ENCODE assay signal across 21 cellular contexts in genomic region chr18:12074734-12075133, GRCh38. TPM values are rescaled to one million over a fixed set of nuclear protein-coding genes. Genes with fewer than 3 reads are reported as not detected.
A peak's percentile ranks its signal among the peaks of the same experiment; 100 is the strongest.
DNase-seq lines count a peak whose midpoint lies in the region; ATAC-seq and TF ChIP-seq lines count a peak whose summit lies in the region.
"Had no signal": no experiment of that assay in that cellular context is flagged by ENCODE, and none has a peak within 500 bp of the region (broad histone marks: within the 10 kb centered on the region; RNA-seq: fewer than 3 reads in every experiment).

No MANE protein-coding gene starts in this region.

- no peak for ATAC-seq in GM19452 (IDR thresholded peaks at IDR 0.05; ENCODE audit: unreplicated experiment)
- ATAC-seq: stimulated activated naive B cell treated with anti-CD40 and anti-IgM and Interleukin-4, amounts not matched to agents 10 μg/mL and 1 μg/mL and 100 μg/mL, for 72 hours; T-helper 17 cell had no signal

- no peak overlapping the region for H3K9ac ChIP-seq in liver (ENCODE audit: low read depth in 1 of 2, low read length in 2 of 2)

- POLR2A ChIA-PET in AG04450 (lab: Yijun Ruan, JAX) (no interaction called here), RWPE1 (lab: Yijun Ruan, JAX; ENCODE audit: low non-redundant PET) (no interaction called here)

- H3K27ac ChIP-seq in AG04450 (ENCODE audit: low read depth, low read length) (no peak overlapping the region), liver (ENCODE audit: low read depth in 1 of 2, low read length in 2 of 2) (no peak overlapping the region), RWPE1 (no peak overlapping the region)

- H3K4me3 ChIP-seq in AG04450 (ENCODE audit: low read depth, low read length) (no peak overlapping the region), cardiac fibroblast (replicated peaks in 1 of 2; ENCODE audit: low read depth in 2 of 2, low read length in 2 of 2) (no peak overlapping the region), liver (ENCODE audit: low read depth in 1 of 3, low read length in 3 of 3) (no peak overlapping the region)

- H3K27me3 ChIP-seq in AG04450 (ENCODE audit: control insufficient read depth, insufficient read depth, low read length) (no peaks in the 10 kb centered on the region), liver (ENCODE audit: control insufficient read depth in 4 of 4, insufficient read depth in 4 of 4, low read length in 3 of 4) (no peaks in the 10 kb centered on the region)

- no peaks in the 10 kb centered on the region for H3K36me3 ChIP-seq in liver (ENCODE audit: control insufficient read depth in 4 of 4, insufficient read depth in 3 of 4, low read depth in 1 of 4, low read length in 3 of 4)

- peak; percentile 8 for TF ChIP-seq RAD21 in liver (IDR thresholded peaks at IDR 0.05)

- no peak overlapping the region for H3K4me3 Mint-ChIP-seq in Calu3 (ENCODE audit: low read depth, unreplicated experiment)
- H3K4me3 Mint-ChIP-seq: activated CD4-positive, alpha-beta T cell treated with anti-CD3 and anti-CD28 coated beads, Interleukin-2, amount 10 ng/mL, durations not matched to agents 7 days and 5 days; CD8-positive, alpha-beta memory T cell; stimulated activated naive B cell treated with anti-CD40 and anti-IgM and Interleukin-4, amounts not matched to agents 10 μg/mL and 1 μg/mL and 100 μg/mL, for 72 hours; T-helper 17 cell had no signal

- H3K36me3 Mint-ChIP-seq in Calu3 (ENCODE audit: insufficient read depth, unreplicated experiment) = no peaks in the 10 kb centered on the region
- H3K36me3 Mint-ChIP-seq: CD8-positive, alpha-beta memory T cell; stimulated activated naive B cell treated with anti-CD40 and anti-IgM and Interleukin-4, amounts not matched to agents 10 μg/mL and 1 μg/mL and 100 μg/mL, for 72 hours had no signal

- H3K9me3 ChIP-seq in AG04450 (ENCODE audit: control insufficient read depth, insufficient read depth, low read length) = no peaks in the 10 kb centered on the region
- no peaks in the 10 kb centered on the region for H3K9me3 ChIP-seq in liver (ENCODE audit: control insufficient read depth in 4 of 4, low read length in 3 of 4)

- no peaks in the 10 kb centered on the region for H3K4me1 Mint-ChIP-seq in Calu3 (ENCODE audit: low read depth, unreplicated experiment)
- H3K4me1 Mint-ChIP-seq: activated CD4-positive, alpha-beta T cell treated with anti-CD3 and anti-CD28 coated beads, Interleukin-2, amount 10 ng/mL, durations not matched to agents 7 days and 5 days; stimulated activated naive B cell treated with anti-CD40 and anti-IgM and Interleukin-4, amounts not matched to agents 10 μg/mL and 1 μg/mL and 100 μg/mL, for 72 hours; T-helper 17 cell had no signal

- TF ChIP-seq CTCF in AG04450 (IDR thresholded peaks at IDR 0.05; ENCODE audit: low read depth, low read length) = 0 out of 2 replicates have a peak, but pooled peaks have one; percentile 10
- TF ChIP-seq CTCF in cardiac fibroblast (IDR thresholded peaks at IDR 0.05; ENCODE audit: low read depth, low read length) = no peak
- no peak for TF ChIP-seq CTCF in liver (IDR thresholded peaks at IDR 0.05; ENCODE audit: low read depth, low read length, missing input control)
- no peak for TF ChIP-seq CTCF in RWPE1 (conservative IDR thresholded peaks at IDR 0.05; ENCODE audit: low read depth)
- no peak for TF ChIP-seq CTCF in Calu3 (IDR thresholded peaks at IDR 0.05; ENCODE audit: unreplicated experiment)

- peaks cover 48% of the 10 kb centered on the region for H3K27me3 Mint-ChIP-seq in Calu3 (ENCODE audit: unreplicated experiment)

- CTCF ChIA-PET in AG04450 (lab: Charles Lee) (no interaction called here), RWPE1 (lab: Yijun Ruan, JAX) (interaction anchor here (0.6 kb wide), 1 partner anchor 172 kb away, joined by 3 read pairs; no protein-coding TSS in a partner anchor), Calu3 (lab: Charles Lee) (no interaction called here)

- no peaks in the 10 kb centered on the region for H3K4me1 ChIP-seq in liver (ENCODE audit: control insufficient read depth in 4 of 4, insufficient read depth in 4 of 4, low read length in 3 of 4)

- BruUV-seq in Calu3 (replicated peaks; lab: Mats Ljungman, UMichigan) = no TSS peak

- no peaks in the 10 kb centered on the region for H3K9me3 Mint-ChIP-seq in Calu3 (ENCODE audit: low read depth, unreplicated experiment)
- H3K9me3 Mint-ChIP-seq: activated CD4-positive, alpha-beta T cell treated with anti-CD3 and anti-CD28 coated beads, Interleukin-2, amount 10 ng/mL, durations not matched to agents 7 days and 5 days; CD8-positive, alpha-beta memory T cell; stimulated activated naive B cell treated with anti-CD40 and anti-IgM and Interleukin-4, amounts not matched to agents 10 μg/mL and 1 μg/mL and 100 μg/mL, for 72 hours had no signal

- intact Hi-C loops in Calu3 (cut with micrococcal nuclease; ENCODE audit: unreplicated experiment) = no loop called here

- H3K27ac Mint-ChIP-seq in Calu3 (ENCODE audit: unreplicated experiment) = no peak overlapping the region
- H3K27ac Mint-ChIP-seq: activated CD4-positive, alpha-beta T cell treated with anti-CD3 and anti-CD28 coated beads, Interleukin-2, amount 10 ng/mL, durations not matched to agents 7 days and 5 days; CD8-positive, alpha-beta memory T cell; stimulated activated naive B cell treated with anti-CD40 and anti-IgM and Interleukin-4, amounts not matched to agents 10 μg/mL and 1 μg/mL and 100 μg/mL, for 72 hours; T-helper 17 cell had no signal

- DNase-seq in AG04450 (ENCODE audit: low read depth, low spot score) (no peak), OCI-M1 (lab: John Stamatoyannopoulos, UW) (peak; percentile 13), cardiac fibroblast (ENCODE audit: low read depth in 2 of 2) (peak; percentile 16 to 33), RWPE1 (ENCODE audit: low spot score) (no peak), Calu3 (no peak), kidney glomerular epithelial cell (lab: John Stamatoyannopoulos, UW) (no peak)
- DNase-seq: activated CD4-positive, alpha-beta T cell treated with anti-CD3 and anti-CD28 coated beads, Interleukin-2, amount 10 ng/mL, durations not matched to agents 7 days and 5 days; activated naive CD4-positive, alpha-beta T cell treated with anti-CD3 and anti-CD28 coated beads, Interleukin-2, amount 50 U/mL, for 16 hours; CD8-positive, alpha-beta memory T cell; cerebellar nuclear complex; midbrain; MV-4-11; NCI-H2107; NCI-H82; occipital lobe; Right ventricle myocardium superior; small intestine; stimulated activated naive B cell treated with anti-CD40 and anti-IgM and Interleukin-4, amounts not matched to agents 10 μg/mL and 1 μg/mL and 100 μg/mL, for 72 hours; T-helper 17 cell had no signal

- 92% methylated on average over 3 of the region's 3 CpGs for WGBS in liver

TF ChIP-seq in liver, 16 proteins besides CTCF, POLR2A, EP300 and RAD21:
- TF ChIP-seq SP1 (IDR thresholded peaks at IDR 0.05) (no peak), HNF4A (conservative IDR thresholded peaks at IDR 0.05) (no peak), FOXA1 (IDR thresholded peaks at IDR 0.05) (no peak), FOXA2 (IDR thresholded peaks at IDR 0.05) (no peak), NR2F2 (IDR thresholded peaks at IDR 0.05) (no peak), TAF1 (conservative IDR thresholded peaks at IDR 0.05) (no peak), GABPA (IDR thresholded peaks at IDR 0.05 in 1 of 2, conservative IDR thresholded peaks at IDR 0.05 in 1 of 2) (no peak), YY1 (IDR thresholded peaks at IDR 0.05) (no peak), ATF3 (IDR thresholded peaks at IDR 0.05) (no peak), REST (IDR thresholded peaks at IDR 0.05) (no peak), HNF4G (IDR thresholded peaks at IDR 0.05) (no peak), RXRA (IDR thresholded peaks at IDR 0.05) (no peak)
- TF ChIP-seq, protein P1, sequence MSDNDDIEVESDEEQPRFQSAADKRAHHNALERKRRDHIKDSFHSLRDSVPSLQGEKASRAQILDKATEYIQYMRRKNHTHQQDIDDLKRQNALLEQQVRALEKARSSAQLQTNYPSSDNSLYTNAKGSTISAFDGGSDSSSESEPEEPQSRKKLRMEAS (IDR thresholded peaks at IDR 0.05) = no peak

RNA-seq across cellular contexts. Expression of gene ANKRD62, which starts 18.9 kb away (rescaled TPM):
- polyA plus RNA-seq in AG04450 (2011; rRNA removed) = not detected in 2 replicates
- polyA minus RNA-seq in AG04450 (2011; rRNA and poly(A)+ RNA removed) = not detected in 2 replicates
- total RNA-seq in liver = under 1 TPM in 1 of 2 donors, not detected in 1; under 0.01 TPM
- polyA plus RNA-seq in liver = not detected
- not detected in 2 replicates for total RNA-seq in Calu3 (2022)
- total RNA-seq: activated CD4-positive, alpha-beta T cell treated with anti-CD3 and anti-CD28 coated beads, Interleukin-2, amount 10 ng/mL, durations not matched to agents 7 days and 5 days; CD8-positive, alpha-beta memory T cell; Right ventricle myocardium superior; T-helper 17 cell had no signal
- polyA plus RNA-seq: CD8-positive, alpha-beta memory T cell had no signal

Comparison
In these comparisons a context has a peak if more than half of its experiments do, and no peak if none do; other contexts are left out.
1. DNase-seq: peak in OCI-M1 (single experiment) and cardiac fibroblast (2 of 2); none in AG04450 (single experiment), RWPE1 (single experiment), Calu3 (single experiment) and kidney glomerular epithelial cell (single experiment).